In genomic region chr1:111695801-111696200, GRCh38 we compare ENCODE assay signal across 29 cellular contexts. TPM values are rescaled to one million over a fixed set of nuclear protein-coding genes. Genes with fewer than 3 reads are reported as not detected.
DNase-seq lines count a peak whose midpoint lies in the region; ATAC-seq, FAIRE-seq and TF ChIP-seq lines count a peak whose summit lies in the region.
"Had no signal": no experiment of that assay in that cellular context is flagged by ENCODE, and none has a peak within 500 bp of the region (broad histone marks: within the 10 kb centered on the region; RNA-seq: fewer than 3 reads in every experiment).

No MANE protein-coding gene starts in this region.

- no peak for TF ChIP-seq CTCF in CD4-positive, alpha-beta T cell (IDR thresholded peaks at IDR 0.05)
- TF ChIP-seq CTCF in activated B cell treated with CpG ODN at 0.5 μM for 24 hours (IDR thresholded peaks at IDR 0.05), result no peak

- H3K4me3 Mint-ChIP-seq in CD4-positive, alpha-beta T cell, result no peak overlapping the region
- H3K4me3 Mint-ChIP-seq in activated B cell treated with CpG ODN at 0.5 μM for 24 hours, result no peak overlapping the region
- no peak overlapping the region for H3K4me3 Mint-ChIP-seq in naive B cell
- H3K4me3 Mint-ChIP-seq: nephron progenitor cell had no signal

- CTCF ChIA-PET in CD4-positive, alpha-beta T cell (lab: Charles Lee), result no interaction called here
- CTCF ChIA-PET in activated B cell treated with CpG ODN at 0.5 μM for 24 hours (lab: Charles Lee), result no interaction called here

- H3K4me1 Mint-ChIP-seq in CD4-positive, alpha-beta T cell (ENCODE audit: low read depth), result peaks cover 52% of the 10 kb centered on the region
- H3K4me1 Mint-ChIP-seq in activated B cell treated with CpG ODN at 0.5 μM for 24 hours (peaks cover 52% of the 10 kb centered on the region), naive B cell (peaks cover 25 to 43% (median 34%) of the 10 kb centered on the region in 3 donors)
- H3K4me1 Mint-ChIP-seq: nephron progenitor cell had no signal

- H3K27me3 Mint-ChIP-seq in CD4-positive, alpha-beta T cell, result no peaks in the 10 kb centered on the region
- H3K27me3 Mint-ChIP-seq in activated B cell treated with CpG ODN at 0.5 μM for 24 hours (no peaks in the 10 kb centered on the region), naive B cell (no peaks in the 10 kb centered on the region)

- H3K27me3 ChIP-seq in CD4-positive, alpha-beta T cell (ENCODE audit: control insufficient read depth, insufficient read depth, low read length), result no peaks in the 10 kb centered on the region
- H3K27me3 ChIP-seq: adrenal gland, brain microvascular endothelial cell, pancreas, Peyer's patch, right atrium auricular region, spleen, testis, vagina had no signal

- POLR2A ChIA-PET in CD4-positive, alpha-beta T cell (lab: Charles Lee), result no interaction called here
- POLR2A ChIA-PET in activated B cell treated with CpG ODN at 0.5 μM for 24 hours (lab: Charles Lee), result no interaction called here

- intact Hi-C loops in CD4-positive, alpha-beta T cell (cut with DNase I, micrococcal nuclease), result no loop called here
- intact Hi-C loops in activated B cell treated with CpG ODN at 0.5 μM for 24 hours (cut with micrococcal nuclease), result loop anchor here (5.0 kb wide), 1 partner anchor 128 kb away; no protein-coding TSS in a partner anchor

- DNase-seq in CD4-positive, alpha-beta T cell, result no peak
- DNase-seq in GM18507 (ENCODE audit: extremely low spot score, insufficient read length, low read depth) (no peak), activated B cell treated with CpG ODN at 0.5 μM for 24 hours (no peak), naive B cell (no peak), MV-4-11 (lab: John Stamatoyannopoulos, UW) (no peak), hepatic stellate cell (ENCODE audit: low spot score) (no peak)
- DNase-seq: adrenal gland; brain microvascular endothelial cell; DMS153; effector CD4-positive, alpha-beta T cell; erythroblast; head of caudate nucleus; KG1; NCI-H146; NCI-H2171; NCI-H524; nephron progenitor cell; pancreas; Peyer's patch; SIG-M5; spleen; stimulated activated CD4-positive, alpha-beta T cell treated with anti-CD3 and anti-CD28 coated beads, Interleukin-4, amount 100 ng/mL, for 1 hour; stimulated activated naive CD4-positive, alpha-beta T cell; T-helper 1 cell; testis had no signal

- no peak overlapping the region for H3K27ac ChIP-seq in CD4-positive, alpha-beta T cell (ENCODE audit: low read depth, low read length)
- H3K27ac ChIP-seq: adrenal gland, brain microvascular endothelial cell, pancreas, Peyer's patch, right atrium auricular region, testis, vagina had no signal

- H3K36me3 Mint-ChIP-seq in CD4-positive, alpha-beta T cell (ENCODE audit: low read depth), result peaks cover 88% of the 10 kb centered on the region
- H3K36me3 Mint-ChIP-seq in activated B cell treated with CpG ODN at 0.5 μM for 24 hours (ENCODE audit: low read depth) (peaks cover 77% of the 10 kb centered on the region), naive B cell (peaks cover 22 to 26% of the 10 kb centered on the region in 2 donors)

- peak overlapping the region; percentile 68 for H3K27ac Mint-ChIP-seq in CD4-positive, alpha-beta T cell
- H3K27ac Mint-ChIP-seq in activated B cell treated with CpG ODN at 0.5 μM for 24 hours (peak overlapping the region; percentile 51), naive B cell (peak overlapping the region in 4 of 6 donors; percentile 14 to 79 (median 45))
- H3K27ac Mint-ChIP-seq: nephron progenitor cell had no signal

- H3K9me3 Mint-ChIP-seq in CD4-positive, alpha-beta T cell, result no peaks in the 10 kb centered on the region
- H3K9me3 Mint-ChIP-seq in activated B cell treated with CpG ODN at 0.5 μM for 24 hours (no peaks in the 10 kb centered on the region), naive B cell (no peaks in the 10 kb centered on the region)
- H3K9me3 Mint-ChIP-seq: nephron progenitor cell had no signal

- peak; percentile 61 for FAIRE-seq in GM18507 (lab: Jason Lieb, UNC)
- FAIRE-seq: H54 had no signal

- ATAC-seq in CD4-positive, alpha-beta T cell (ENCODE audit: poor library complexity), result no peak
- ATAC-seq in activated B cell treated with CpG ODN at 0.5 μM for 24 hours (ENCODE audit: low read depth) (no peak), naive B cell (ENCODE audit: low read depth in 2 of 2) (no peak), HG03045 (IDR thresholded peaks at IDR 0.05; ENCODE audit: unreplicated experiment) (no peak)
- ATAC-seq: pancreas had no signal

- no peaks in the 10 kb centered on the region for H3K9me3 ChIP-seq in CD4-positive, alpha-beta T cell (ENCODE audit: control insufficient read depth, low read length)
- H3K9me3 ChIP-seq: adrenal gland, pancreas, Peyer's patch, right atrium auricular region, spleen, testis, vagina had no signal

RNA-seq across cellular contexts. Expression of gene INKA2, which starts 43.4 kb away (rescaled TPM):
- under 1 TPM in 1 of 2 experiments, not detected in 1; 0.27 TPM for total RNA-seq in CD4-positive, alpha-beta T cell
- 1.3 and 2.1 TPM in 2 replicates for total RNA-seq in activated B cell treated with CpG ODN at 0.5 μM for 24 hours
- polyA plus RNA-seq in naive B cell (ENCODE audit: low read depth in 6 of 6), result under 1 TPM in 5 of 6 donors, not detected in 1; 0.28 to 0.86 (median 0.40) TPM

RNA-seq across cellular contexts. Expression of gene DDX20, which starts 59.9 kb away (rescaled TPM):
- 10 to 100 TPM; 27.2 to 27.4 TPM for total RNA-seq in CD4-positive, alpha-beta T cell
- 21.5 and 22.4 TPM in 2 replicates for total RNA-seq in activated B cell treated with CpG ODN at 0.5 μM for 24 hours
- 10 to 100 TPM in 5 of 6 donors, 1 to 10 TPM in 1; 7.5 to 15.7 (median 11.5) TPM for polyA plus RNA-seq in naive B cell (ENCODE audit: low read depth in 6 of 6)
